ENCODE assay signal across 1 cellular context in genomic region chr15:100663066-100663465, GRCh38.
TF ChIP-seq lines count a peak whose summit lies in the region.

No MANE protein-coding gene starts in this region.

TF ChIP-seq in WTC11, 78 proteins besides CTCF, POLR2A, EP300 and RAD21 (continued from another document):
- TF ChIP-seq ZNF425 (CRISPR knock-in tag; conservative IDR thresholded peaks at IDR 0.05) (no peak), MAX (CRISPR knock-in tag; IDR thresholded peaks at IDR 0.05) (no peak), ZNF671 (CRISPR knock-in tag; IDR thresholded peaks at IDR 0.05) (no peak), PRRX2 (CRISPR knock-in tag; IDR thresholded peaks at IDR 0.05) (no peak), RELA (CRISPR knock-in tag; IDR thresholded peaks at IDR 0.05; ENCODE audit: borderline replicate concordance) (no peak), RORB (CRISPR knock-in tag; IDR thresholded peaks at IDR 0.05) (no peak), NR3C1 (CRISPR knock-in tag; conservative IDR thresholded peaks at IDR 0.05; ENCODE audit: low read depth) (no peak), SMAD4 (CRISPR knock-in tag; IDR thresholded peaks at IDR 0.05) (no peak)
